ENCODE assay signal across 1 cellular context in the genomic region with DNA sequence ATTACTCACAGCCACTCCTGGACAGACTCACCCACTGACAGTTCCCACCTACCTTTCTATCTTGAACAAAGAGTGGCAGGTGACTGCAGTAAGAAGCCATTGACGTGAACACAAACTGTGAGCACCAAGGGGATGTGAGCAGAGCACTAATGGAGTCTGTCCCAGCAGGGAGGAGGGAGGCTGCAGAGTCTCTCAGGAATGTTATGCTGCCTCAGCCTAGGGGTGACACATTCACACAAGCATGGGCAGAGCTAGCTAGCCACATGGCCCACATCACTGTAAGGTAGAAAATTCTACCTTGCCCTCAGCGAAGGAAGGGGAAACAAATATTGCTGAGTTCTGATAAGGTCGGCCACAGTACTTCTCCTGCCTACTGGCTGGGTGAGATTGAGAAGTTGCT.
TF ChIP-seq lines count a peak whose summit lies in the region.

No MANE protein-coding gene starts in this region.

TF ChIP-seq in SK-N-SH, 30 proteins besides CTCF, POLR2A, EP300 and RAD21 (continued from another document):
- TF ChIP-seq SMC3 (IDR thresholded peaks at IDR 0.05; ENCODE audit: low read depth, low read length) (no peak), REST (IDR thresholded peaks at IDR 0.05; ENCODE audit: low read depth, low read length) (no peak), POLR2AphosphoS5 (IDR thresholded peaks at IDR 0.05; ENCODE audit: low read depth, low read length) (no peak), FOXJ3 (CRISPR knock-in tag; IDR thresholded peaks at IDR 0.05) (no peak), MEF2A (IDR thresholded peaks at IDR 0.05; ENCODE audit: borderline replicate concordance, low read depth) (no peak), GATA2 (CRISPR knock-in tag; IDR thresholded peaks at IDR 0.05) (no peak), RCOR1 (IDR thresholded peaks at IDR 0.05; ENCODE audit: low read length) (no peak), CHD2 (IDR thresholded peaks at IDR 0.05; ENCODE audit: low read length, partially characterized antibody) (no peak), TAF1 (IDR thresholded peaks at IDR 0.05; ENCODE audit: borderline replicate concordance, low read depth, low read length) (no peak), ZBTB33 (IDR thresholded peaks at IDR 0.05; ENCODE audit: borderline replicate concordance, low read depth) (no peak), YY1 (IDR thresholded peaks at IDR 0.05; ENCODE audit: low read depth) (no peak), FOXM1 (IDR thresholded peaks at IDR 0.05; ENCODE audit: low read depth) (no peak)
- TF ChIP-seq, protein P1, sequence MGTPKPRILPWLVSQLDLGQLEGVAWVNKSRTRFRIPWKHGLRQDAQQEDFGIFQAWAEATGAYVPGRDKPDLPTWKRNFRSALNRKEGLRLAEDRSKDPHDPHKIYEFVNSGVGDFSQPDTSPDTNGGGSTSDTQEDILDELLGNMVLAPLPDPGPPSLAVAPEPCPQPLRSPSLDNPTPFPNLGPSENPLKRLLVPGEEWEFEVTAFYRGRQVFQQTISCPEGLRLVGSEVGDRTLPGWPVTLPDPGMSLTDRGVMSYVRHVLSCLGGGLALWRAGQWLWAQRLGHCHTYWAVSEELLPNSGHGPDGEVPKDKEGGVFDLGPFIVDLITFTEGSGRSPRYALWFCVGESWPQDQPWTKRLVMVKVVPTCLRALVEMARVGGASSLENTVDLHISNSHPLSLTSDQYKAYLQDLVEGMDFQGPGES (IDR thresholded peaks at IDR 0.05; ENCODE audit: low read depth, low read length), result no peak
